Comparison of ENCODE assay signal across 14 cellular contexts in genomic region chr1:101993703-101994102, GRCh38. TPM values are rescaled to one million over a fixed set of nuclear protein-coding genes. Genes with fewer than 3 reads are reported as not detected.
DNase-seq lines count a peak whose midpoint lies in the region; ATAC-seq and TF ChIP-seq lines count a peak whose summit lies in the region.
"Had no signal": no experiment of that assay in that cellular context is flagged by ENCODE, and none has a peak within 500 bp of the region (broad histone marks: within the 10 kb centered on the region; RNA-seq: fewer than 3 reads in every experiment).

No MANE protein-coding gene starts in this region.

- H3F3A ChIP-seq in Loucy (ENCODE audit: low read depth), result no peaks in the 10 kb centered on the region

- DNase-seq in NCI-H748 (lab: John Stamatoyannopoulos, UW; ENCODE audit: unreplicated experiment) (peak; percentile 33), NCI-H748 treated with DMSO at 0.1 percent for 48 hours (lab: John Stamatoyannopoulos, UW) (no peak), SK-N-MC (ENCODE audit: low read depth, low spot score) (peak; percentile 34), renal cortical epithelial cell (ENCODE audit: low read depth) (peak; percentile 3), left cardiac atrium (no peak), endothelial cell (ENCODE audit: low spot score) (no peak)
- DNase-seq in effector memory CD8-positive, alpha-beta T cell, result no peak
- DNase-seq: activated naive CD4-positive, alpha-beta T cell treated with anti-CD3 and anti-CD28 coated beads, Interleukin-2, amount 50 U/mL, for 16 hours; brain microvascular endothelial cell; glutamatergic neuron; mucosa of descending colon; NCI-H1092; testis had no signal

- no peaks in the 10 kb centered on the region for H3K4me1 Mint-ChIP-seq in effector memory CD8-positive, alpha-beta T cell (ENCODE audit: low read depth in 2 of 2)
- peaks cover 14% of the 10 kb centered on the region for H3K4me1 Mint-ChIP-seq in endothelial cell (ENCODE audit: unreplicated experiment)

- H3K4me3 ChIP-seq in Loucy (ENCODE audit: low read length, poor library complexity, severe bottlenecking), result no peak overlapping the region
- H3K4me3 ChIP-seq in SK-N-MC, result peak overlapping the region; percentile 69
- H3K4me3 ChIP-seq: mucosa of descending colon, testis had no signal

- H3K4me3 Mint-ChIP-seq in effector memory CD8-positive, alpha-beta T cell, result no peak overlapping the region
- no peak overlapping the region for H3K4me3 Mint-ChIP-seq in endothelial cell (ENCODE audit: unreplicated experiment)

- ATAC-seq in left cardiac atrium, result no peak
- ATAC-seq in effector memory CD8-positive, alpha-beta T cell (replicated peaks), result no peak
- ATAC-seq: mucosa of descending colon had no signal

- peaks cover 0 to 13% of the 10 kb centered on the region in 2 donors for H3K27me3 Mint-ChIP-seq in effector memory CD8-positive, alpha-beta T cell
- no peaks in the 10 kb centered on the region for H3K27me3 Mint-ChIP-seq in endothelial cell (ENCODE audit: unreplicated experiment)

- no peaks in the 10 kb centered on the region for H3K79me2 ChIP-seq in Loucy (ENCODE audit: insufficient read depth, low read length)

- peaks cover 0 to 3% of the 10 kb centered on the region in 2 donors for H3K9me3 Mint-ChIP-seq in effector memory CD8-positive, alpha-beta T cell
- no peaks in the 10 kb centered on the region for H3K9me3 Mint-ChIP-seq in endothelial cell (ENCODE audit: unreplicated experiment)

- no peaks in the 10 kb centered on the region for H3K36me3 ChIP-seq in Loucy (ENCODE audit: insufficient read depth, low read length)
- H3K36me3 ChIP-seq in SK-N-MC (ENCODE audit: insufficient read depth, low read length), result no peaks in the 10 kb centered on the region
- H3K36me3 ChIP-seq: brain microvascular endothelial cell had no signal

- H3K9me2 ChIP-seq in Loucy (replicated peaks; ENCODE audit: low read depth, low read length), result no peaks in the 10 kb centered on the region

- peak overlapping the region; percentile 82; the same call in 1 of the 2 replicates for H3K27ac ChIP-seq in SK-N-MC
- H3K27ac ChIP-seq: brain microvascular endothelial cell, testis had no signal

- no peaks in the 10 kb centered on the region for H3K36me3 Mint-ChIP-seq in effector memory CD8-positive, alpha-beta T cell (ENCODE audit: insufficient read depth)
- H3K36me3 Mint-ChIP-seq in endothelial cell (ENCODE audit: low read depth, unreplicated experiment), result no peaks in the 10 kb centered on the region

- no peak overlapping the region for H3K4me2 ChIP-seq in Loucy (ENCODE audit: low read depth, low read length, poor library complexity, severe bottlenecking)

- H3K27me3 ChIP-seq in Loucy (ENCODE audit: insufficient read depth, low read length, poor library complexity, severe bottlenecking), result no peaks in the 10 kb centered on the region
- H3K27me3 ChIP-seq: brain microvascular endothelial cell, testis had no signal

- peak; percentile 47 for TF ChIP-seq CTCF in Loucy (conservative IDR thresholded peaks at IDR 0.05; ENCODE audit: low read length)
- TF ChIP-seq CTCF in endothelial cell (IDR thresholded peaks at IDR 0.05; ENCODE audit: unreplicated experiment), result no peak

- no peaks in the 10 kb centered on the region for H4K20me1 ChIP-seq in Loucy (ENCODE audit: insufficient read depth, low read length, poor library complexity, severe bottlenecking)

- H2AFZ ChIP-seq in Loucy (ENCODE audit: low read length), result no peak overlapping the region

- H3K4me1 ChIP-seq in Loucy (ENCODE audit: insufficient read depth, low read length, poor library complexity, severe bottlenecking), result no peaks in the 10 kb centered on the region
- H3K4me1 ChIP-seq: testis had no signal

- intact Hi-C loops in left cardiac atrium (cut with DNase I), result no loop called here

- no peaks in the 10 kb centered on the region for H3K9me3 ChIP-seq in Loucy (ENCODE audit: insufficient read depth, low read depth, low read length)
- H3K9me3 ChIP-seq in SK-N-MC (ENCODE audit: low read depth, low read length), result no peaks in the 10 kb centered on the region
- H3K9me3 ChIP-seq: mucosa of descending colon, testis had no signal

- no peak overlapping the region for H3K27ac Mint-ChIP-seq in effector memory CD8-positive, alpha-beta T cell
- no peak overlapping the region for H3K27ac Mint-ChIP-seq in endothelial cell (ENCODE audit: unreplicated experiment)

- H3K9ac ChIP-seq in Loucy (ENCODE audit: low read depth, low read length, poor library complexity, severe bottlenecking), result no peak overlapping the region
- H3K9ac ChIP-seq in SK-N-MC (ENCODE audit: insufficient read length), result peak overlapping the region; percentile 9

RNA-seq across cellular contexts. Expression of gene OLFM3, which starts 3.0 kb away (rescaled TPM):
- not detected in 2 replicates for total RNA-seq in renal cortical epithelial cell
- total RNA-seq in left cardiac atrium, result not detected
- total RNA-seq in endothelial cell (ENCODE audit: unreplicated experiment), result 0.23 TPM

Comparison
In these comparisons a context has a peak if more than half of its experiments do, and no peak if none do; other contexts are left out.
1. DNase-seq: peak in NCI-H748 (single experiment), SK-N-MC (single experiment) and renal cortical epithelial cell (single experiment); none in NCI-H748 treated with DMSO at 0.1 percent for 48 hours (single experiment), left cardiac atrium (single experiment), effector memory CD8-positive, alpha-beta T cell (0 of 3) and endothelial cell (single experiment).